29 cellular contexts compared by ENCODE assay signal in the genomic region with DNA sequence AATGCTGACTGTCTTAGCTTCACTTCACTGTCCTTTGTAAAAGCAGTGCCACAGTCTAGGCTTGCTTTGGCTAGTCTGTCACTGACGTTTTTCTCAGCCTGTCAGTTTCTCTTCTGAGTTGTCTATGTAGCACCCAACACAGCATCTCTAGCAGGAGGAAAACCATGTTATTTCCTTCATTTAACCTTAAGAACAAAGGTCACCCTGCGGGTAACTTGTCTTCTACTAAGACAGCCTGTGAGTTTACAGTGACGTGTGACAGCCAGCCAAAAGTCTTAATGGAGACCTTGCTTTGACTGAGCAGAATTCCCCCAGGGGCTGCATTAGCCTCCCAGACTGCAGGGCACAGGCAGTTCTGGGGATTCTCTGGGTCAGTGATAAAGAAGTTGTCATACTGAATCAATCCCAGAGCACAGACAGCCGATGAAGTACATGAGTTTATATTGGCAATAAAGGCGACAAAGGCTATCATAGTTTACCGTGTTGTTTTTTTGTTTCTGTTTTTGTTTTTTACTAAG.
A peak's percentile ranks its signal among the peaks of the same experiment; 100 is the strongest.
DNase-seq lines count a peak whose midpoint lies in the region; ATAC-seq, FAIRE-seq and TF ChIP-seq lines count a peak whose summit lies in the region.
"Had no signal": no experiment of that assay in that cellular context is flagged by ENCODE, and none has a peak within 500 bp of the region (broad histone marks: within the 10 kb centered on the region; RNA-seq: fewer than 3 reads in every experiment).

No MANE protein-coding gene starts in this region.

- DNase-seq in HepG2 (ENCODE audit: low spot score) (no peak), SK-N-DZ (ENCODE audit: low spot score) (peak; percentile 1), islet precursor cell (peak; percentile 83), retina (peak; percentile 76), tibial artery (no peak), mesenteric fat pad (ENCODE audit: low spot score) (no peak)
- DNase-seq: Caco-2; CD8-positive, alpha-beta T cell; DMS 273 treated with DMSO at 0.1 percent for 48 hours; DMS79; EL; GM23248; HFFc6; Kasumi-1; NCI-H1092 treated with DMSO at 0.1 percent for 48 hours; NCI-H1436 treated with DMSO at 0.1 percent for 48 hours; NCI-H187 treated with DMSO at 0.1 percent for 48 hours; NCI-H2171 treated with DMSO at 0.1 percent for 48 hours; NCI-H345; NCI-H510A treated with DMSO at 0.1 percent for 48 hours; NK-92 treated with Interleukin-12 subunit alpha and Interleukin-12 subunit beta, amount 100 ng/mL, for 24 hours; PC-3; SJCRH30 had no signal

- POLR2A ChIA-PET in HepG2 (lab: Yijun Ruan, JAX): no interaction called here

- H3K36me3 ChIP-seq in liver (ENCODE audit: control insufficient read depth in 4 of 4, insufficient read depth in 3 of 4, low read depth in 1 of 4, low read length in 3 of 4) (no peaks in the 10 kb centered on the region), HepG2 (replicated peaks in 1 of 2; ENCODE audit: control insufficient read depth in 1 of 2, insufficient read depth in 2 of 2, low read length in 2 of 2) (no peaks in the 10 kb centered on the region), tibial artery (no peaks in the 10 kb centered on the region)
- H3K36me3 ChIP-seq: HAP-1, SJCRH30 had no signal

- H3K27ac ChIP-seq in liver (ENCODE audit: low read depth in 1 of 2, low read length in 2 of 2) (no peak overlapping the region), HepG2 (ENCODE audit: extremely low read length, insufficient read depth, low read length) (no peak overlapping the region), tibial artery (no peak overlapping the region)
- H3K27ac ChIP-seq: C4-2B, GM23248, SJCRH30 had no signal

- no TSS peak for BruUV-seq in HepG2 (replicated peaks; lab: Mats Ljungman, UMichigan)

- H3K27me3 ChIP-seq in liver (ENCODE audit: control insufficient read depth in 4 of 4, insufficient read depth in 4 of 4, low read length in 3 of 4): peaks cover 0 to 3% (median 0%) of the 10 kb centered on the region in 4 donors
- 0 out of 5 replicates have a peak, but pooled peaks cover 0 to 5% of the 10 kb centered on the region in 2 experiments for H3K27me3 ChIP-seq in HepG2 (ENCODE audit: control insufficient read depth in 1 of 2, insufficient read depth in 2 of 2, low read length in 2 of 2)
- H3K27me3 ChIP-seq in tibial artery: no peaks in the 10 kb centered on the region
- H3K27me3 ChIP-seq: SJCRH30 had no signal

- H3K9ac ChIP-seq in liver (ENCODE audit: low read depth in 1 of 2, low read length in 2 of 2) (no peak overlapping the region), HepG2 (ENCODE audit: insufficient read depth, low read depth, low read length) (no peak overlapping the region)
- H3K9ac ChIP-seq: GM23248 had no signal

- TF ChIP-seq CTCF in liver (IDR thresholded peaks at IDR 0.05; ENCODE audit: low read depth, low read length, missing input control): no peak
- TF ChIP-seq CTCF in HepG2 (CRISPR knock-in tag; IDR thresholded peaks at IDR 0.05): no peak
- TF ChIP-seq CTCF in tibial artery (IDR thresholded peaks at IDR 0.05): no peak

- TF ChIP-seq EP300 in HepG2 (IDR thresholded peaks at IDR 0.05; ENCODE audit: low read depth in 2 of 2, low read length in 2 of 2) (no peak), HepG2 (CRISPR knock-in tag; IDR thresholded peaks at IDR 0.05; ENCODE audit: borderline replicate concordance) (no peak)

- FAIRE-seq in HepG2 (lab: Jason Lieb, UNC): no peak
- FAIRE-seq: GM18507, K562 had no signal

- TF ChIP-seq RAD21 in liver (IDR thresholded peaks at IDR 0.05) (no peak), HepG2 (CRISPR knock-in tag; IDR thresholded peaks at IDR 0.05) (no peak)

- H2AFZ ChIP-seq in HepG2 (ENCODE audit: low read length): no peak overlapping the region
- H2AFZ ChIP-seq: GM23248 had no signal

- H3K4me1 ChIP-seq in liver (ENCODE audit: control insufficient read depth in 4 of 4, insufficient read depth in 4 of 4, low read length in 3 of 4): no peaks in the 10 kb centered on the region
- no peaks in the 10 kb centered on the region for H3K4me1 ChIP-seq in HepG2 (ENCODE audit: insufficient read depth, low read length)
- no peaks in the 10 kb centered on the region for H3K4me1 ChIP-seq in tibial artery
- H3K4me1 ChIP-seq: Caco-2, HAP-1 had no signal

- no peaks in the 10 kb centered on the region for H4K20me1 ChIP-seq in HepG2 (ENCODE audit: insufficient read depth, low read length)

- H3K4me3 ChIP-seq in liver (ENCODE audit: low read depth in 1 of 3, low read length in 3 of 3): no peak overlapping the region
- H3K4me3 ChIP-seq in HepG2 (replicated peaks in 1 of 3; ENCODE audit: insufficient read depth in 1 of 3, low read depth in 2 of 3, low read length in 3 of 3): no peak overlapping the region
- no peak overlapping the region for H3K4me3 ChIP-seq in tibial artery
- H3K4me3 ChIP-seq: GM23248, HAP-1, K562, SJCRH30 had no signal

- ATAC-seq in HepG2 (no peak), esophagus mucosa (no peak)
- ATAC-seq: CD8-positive, alpha-beta T cell; K562; PC-3 had no signal

- WGBS in liver: 56% methylated on average over 6 of the region's 6 CpGs
- 9% methylated on average over 6 of the region's 6 CpGs for WGBS in HepG2 (ENCODE audit: low lambda C conversion rate)

- H3K4me2 ChIP-seq in HepG2 (ENCODE audit: low read depth, low read length): no peak overlapping the region

- in situ Hi-C loops in HepG2 (cut with HindIII; ENCODE audit: extremely low pct_ligation_motif_present, low pct_unique_long_range_greater_than_20kb): no loop called here

- H3K79me2 ChIP-seq in HepG2 (ENCODE audit: insufficient read depth, low read length): no peaks in the 10 kb centered on the region

- H3K9me3 ChIP-seq in liver (ENCODE audit: control insufficient read depth in 4 of 4, low read length in 3 of 4) (peaks cover 0 to 4% (median 0%) of the 10 kb centered on the region in 4 donors), HepG2 (ENCODE audit: low read length) (no peaks in the 10 kb centered on the region), tibial artery (no peaks in the 10 kb centered on the region)
- H3K9me3 ChIP-seq: Caco-2, HAP-1 had no signal

- CTCF ChIA-PET in HepG2 (lab: Yijun Ruan, JAX; ENCODE audit: low intra/inter-chr PET ratio, low total read pairs): no interaction called here

- intact Hi-C loops in HepG2 (cut with micrococcal nuclease; ENCODE audit: unreplicated experiment): no loop called here
- intact Hi-C loops in tibial artery (cut with DNase I; ENCODE audit: low total_unique reads): no loop called here

- no peak for TF ChIP-seq POLR2A in HepG2 (IDR thresholded peaks at IDR 0.05; ENCODE audit: insufficient read depth in 1 of 2, low read depth in 2 of 2, low read length in 2 of 2)

TF ChIP-seq in liver, 16 proteins besides CTCF, POLR2A, EP300 and RAD21:
- no peak for TF ChIP-seq HNF4G (IDR thresholded peaks at IDR 0.05)
- no peak for TF ChIP-seq FOXA1 (IDR thresholded peaks at IDR 0.05)
- no peak for TF ChIP-seq GABPA (IDR thresholded peaks at IDR 0.05 in 1 of 2, conservative IDR thresholded peaks at IDR 0.05 in 1 of 2)
- TF ChIP-seq, protein P1, sequence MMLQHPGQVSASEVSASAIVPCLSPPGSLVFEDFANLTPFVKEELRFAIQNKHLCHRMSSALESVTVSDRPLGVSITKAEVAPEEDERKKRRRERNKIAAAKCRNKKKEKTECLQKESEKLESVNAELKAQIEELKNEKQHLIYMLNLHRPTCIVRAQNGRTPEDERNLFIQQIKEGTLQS (IDR thresholded peaks at IDR 0.05): no peak
- TF ChIP-seq NR2F2 (IDR thresholded peaks at IDR 0.05): peak; percentile 55
- TF ChIP-seq HNF4A (conservative IDR thresholded peaks at IDR 0.05): no peak

TF ChIP-seq in HepG2, 621 proteins besides CTCF, POLR2A, EP300 and RAD21 (continues in another document):
- TF ChIP-seq, protein P2, sequence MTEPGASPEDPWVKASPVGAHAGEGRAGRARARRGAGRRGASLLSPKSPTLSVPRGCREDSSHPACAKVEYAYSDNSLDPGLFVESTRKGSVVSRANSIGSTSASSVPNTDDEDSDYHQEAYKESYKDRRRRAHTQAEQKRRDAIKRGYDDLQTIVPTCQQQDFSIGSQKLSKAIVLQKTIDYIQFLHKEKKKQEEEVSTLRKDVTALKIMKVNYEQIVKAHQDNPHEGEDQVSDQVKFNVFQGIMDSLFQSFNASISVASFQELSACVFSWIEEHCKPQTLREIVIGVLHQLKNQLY (CRISPR knock-in tag; IDR thresholded peaks at IDR 0.05): no peak
- TF ChIP-seq U2AF2 (IDR thresholded peaks at IDR 0.05; ENCODE audit: low read depth, low read length) (no peak), SRSF4 (IDR thresholded peaks at IDR 0.05; ENCODE audit: low read depth, low read length, poor library complexity, severe bottlenecking) (no peak), ZZZ3 (CRISPR knock-in tag; IDR thresholded peaks at IDR 0.05; ENCODE audit: borderline replicate concordance) (no peak), CHCHD3 (CRISPR knock-in tag; IDR thresholded peaks at IDR 0.05) (no peak), ZNF709 (CRISPR knock-in tag; IDR thresholded peaks at IDR 0.05) (no peak)
- TF ChIP-seq, protein P3, sequence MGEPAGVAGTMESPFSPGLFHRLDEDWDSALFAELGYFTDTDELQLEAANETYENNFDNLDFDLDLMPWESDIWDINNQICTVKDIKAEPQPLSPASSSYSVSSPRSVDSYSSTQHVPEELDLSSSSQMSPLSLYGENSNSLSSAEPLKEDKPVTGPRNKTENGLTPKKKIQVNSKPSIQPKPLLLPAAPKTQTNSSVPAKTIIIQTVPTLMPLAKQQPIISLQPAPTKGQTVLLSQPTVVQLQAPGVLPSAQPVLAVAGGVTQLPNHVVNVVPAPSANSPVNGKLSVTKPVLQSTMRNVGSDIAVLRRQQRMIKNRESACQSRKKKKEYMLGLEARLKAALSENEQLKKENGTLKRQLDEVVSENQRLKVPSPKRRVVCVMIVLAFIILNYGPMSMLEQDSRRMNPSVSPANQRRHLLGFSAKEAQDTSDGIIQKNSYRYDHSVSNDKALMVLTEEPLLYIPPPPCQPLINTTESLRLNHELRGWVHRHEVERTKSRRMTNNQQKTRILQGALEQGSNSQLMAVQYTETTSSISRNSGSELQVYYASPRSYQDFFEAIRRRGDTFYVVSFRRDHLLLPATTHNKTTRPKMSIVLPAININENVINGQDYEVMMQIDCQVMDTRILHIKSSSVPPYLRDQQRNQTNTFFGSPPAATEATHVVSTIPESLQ (CRISPR knock-in tag; conservative IDR thresholded peaks at IDR 0.05): no peak

Comparison
In these comparisons a context has a peak if more than half of its experiments do, and no peak if none do; other contexts are left out.
1. DNase-seq: peak in SK-N-DZ (single experiment), islet precursor cell (single experiment) and retina (single experiment); none in HepG2 (single experiment), tibial artery (0 of 2) and mesenteric fat pad (single experiment).